In genomic region chr14:95515523-95516517, GRCh38 we compare ENCODE assay signal across 1 cellular context.
TF ChIP-seq lines count a peak whose summit lies in the region.

No MANE protein-coding gene starts in this region.

TF ChIP-seq in HepG2, 621 proteins besides CTCF, POLR2A, EP300 and RAD21 (continued from another document and continues in another):
- no peak for TF ChIP-seq ZNF18 (CRISPR knock-in tag; IDR thresholded peaks at IDR 0.05; ENCODE audit: insufficient replicate concordance)
- 0 out of 2 replicates have a peak, but pooled peaks have one; percentile 57 for TF ChIP-seq ZBTB7B (CRISPR knock-in tag; IDR thresholded peaks at IDR 0.05)
- TF ChIP-seq ZBTB34 (CRISPR knock-in tag; IDR thresholded peaks at IDR 0.05) = 0 out of 2 replicates have a peak, but pooled peaks have one; percentile 28
- TF ChIP-seq BHLHE40 (IDR thresholded peaks at IDR 0.05; ENCODE audit: low read length) = no peak
- no peak for TF ChIP-seq ZNF354B (CRISPR knock-in tag; IDR thresholded peaks at IDR 0.05)
- no peak for TF ChIP-seq HOMEZ (CRISPR knock-in tag; IDR thresholded peaks at IDR 0.05; ENCODE audit: low read depth)
- no peak for TF ChIP-seq SIX4 (CRISPR knock-in tag; IDR thresholded peaks at IDR 0.05)
- no peak for TF ChIP-seq EEA1 (CRISPR knock-in tag; IDR thresholded peaks at IDR 0.05; ENCODE audit: borderline replicate concordance)
- TF ChIP-seq ARNT (IDR thresholded peaks at IDR 0.05) = no peak
- no peak for TF ChIP-seq SIX1 (CRISPR knock-in tag; IDR thresholded peaks at IDR 0.05; ENCODE audit: borderline replicate concordance)
- TF ChIP-seq HMGA1 (CRISPR knock-in tag; conservative IDR thresholded peaks at IDR 0.05) = no peak
- no peak for TF ChIP-seq ZBTB8A (CRISPR knock-in tag; IDR thresholded peaks at IDR 0.05; ENCODE audit: borderline replicate concordance, low read depth)
- TF ChIP-seq AHDC1 (CRISPR knock-in tag; IDR thresholded peaks at IDR 0.05; ENCODE audit: borderline replicate concordance) = no peak
- TF ChIP-seq NAIF1 (CRISPR knock-in tag; IDR thresholded peaks at IDR 0.05; ENCODE audit: borderline replicate concordance) = no peak
- TF ChIP-seq XRCC5 (optimal IDR thresholded peaks at IDR 0.05; ENCODE audit: low read length) = peak; percentile 41
- TF ChIP-seq NPAS2 (CRISPR knock-in tag; IDR thresholded peaks at IDR 0.05; ENCODE audit: borderline replicate concordance) = no peak
- no peak for TF ChIP-seq ATF7 (IDR thresholded peaks at IDR 0.05)
- no peak for TF ChIP-seq ATF7 (CRISPR knock-in tag; IDR thresholded peaks at IDR 0.05)
- TF ChIP-seq ZNF510 (CRISPR knock-in tag; IDR thresholded peaks at IDR 0.05; ENCODE audit: low read depth) = no peak
- no peak for TF ChIP-seq PRPF4 (IDR thresholded peaks at IDR 0.05; ENCODE audit: low read depth, low read length, poor library complexity, severe bottlenecking)
- no peak for TF ChIP-seq MAFG (CRISPR knock-in tag; IDR thresholded peaks at IDR 0.05)
- no peak for TF ChIP-seq HNRNPL (IDR thresholded peaks at IDR 0.05; ENCODE audit: low read depth, low read length)
- TF ChIP-seq ZNF879 (CRISPR knock-in tag; IDR thresholded peaks at IDR 0.05) = no peak
- no peak for TF ChIP-seq ZNF615 (CRISPR knock-in tag; IDR thresholded peaks at IDR 0.05; ENCODE audit: borderline replicate concordance)
- TF ChIP-seq ZFP37 (CRISPR knock-in tag; IDR thresholded peaks at IDR 0.05; ENCODE audit: borderline replicate concordance) = no peak
- TF ChIP-seq ZNF775 (CRISPR knock-in tag; IDR thresholded peaks at IDR 0.05; ENCODE audit: borderline replicate concordance) = no peak
- no peak for TF ChIP-seq ZNF773 (CRISPR knock-in tag; IDR thresholded peaks at IDR 0.05; ENCODE audit: borderline replicate concordance)
- TF ChIP-seq PRDM4 (CRISPR knock-in tag; IDR thresholded peaks at IDR 0.05; ENCODE audit: borderline replicate concordance) = no peak
- no peak for TF ChIP-seq MAFK (conservative IDR thresholded peaks at IDR 0.05 in 1 of 2, IDR thresholded peaks at IDR 0.05 in 1 of 2; ENCODE audit: low read length in 2 of 2)
- TF ChIP-seq PHB2 (IDR thresholded peaks at IDR 0.05; ENCODE audit: partially characterized antibody) = no peak
- TF ChIP-seq POLR2G (IDR thresholded peaks at IDR 0.05; ENCODE audit: low read depth, low read length) = no peak
- TF ChIP-seq ATAD3A (CRISPR knock-in tag; IDR thresholded peaks at IDR 0.05) = no peak
- no peak for TF ChIP-seq ZNF329 (CRISPR knock-in tag; IDR thresholded peaks at IDR 0.05; ENCODE audit: low read depth)
- no peak for TF ChIP-seq SNAPC2 (CRISPR knock-in tag; IDR thresholded peaks at IDR 0.05)
- no peak for TF ChIP-seq ZNF432 (CRISPR knock-in tag; IDR thresholded peaks at IDR 0.05; ENCODE audit: borderline replicate concordance)
- TF ChIP-seq ZSCAN25 (CRISPR knock-in tag; IDR thresholded peaks at IDR 0.05) = no peak
- TF ChIP-seq E2F5 (CRISPR knock-in tag; conservative IDR thresholded peaks at IDR 0.05) = no peak
- no peak for TF ChIP-seq KLF9 (CRISPR knock-in tag; IDR thresholded peaks at IDR 0.05; ENCODE audit: low read depth)
- TF ChIP-seq ZFP41 (CRISPR knock-in tag; IDR thresholded peaks at IDR 0.05; ENCODE audit: borderline replicate concordance) = no peak
- no peak for TF ChIP-seq SUZ12 (IDR thresholded peaks at IDR 0.05; ENCODE audit: low read depth, low read length)
- no peak for TF ChIP-seq SMARCE1 (IDR thresholded peaks at IDR 0.05; ENCODE audit: borderline replicate concordance)
- TF ChIP-seq SNAPC4 (CRISPR knock-in tag; IDR thresholded peaks at IDR 0.05) = no peak
- no peak for TF ChIP-seq MTA1 (CRISPR knock-in tag; IDR thresholded peaks at IDR 0.05; ENCODE audit: borderline replicate concordance)
- TF ChIP-seq ETV5 (CRISPR knock-in tag; IDR thresholded peaks at IDR 0.05; ENCODE audit: borderline replicate concordance) = no peak
